ENCODE assay signal across 9 cellular contexts in the genomic region with DNA sequence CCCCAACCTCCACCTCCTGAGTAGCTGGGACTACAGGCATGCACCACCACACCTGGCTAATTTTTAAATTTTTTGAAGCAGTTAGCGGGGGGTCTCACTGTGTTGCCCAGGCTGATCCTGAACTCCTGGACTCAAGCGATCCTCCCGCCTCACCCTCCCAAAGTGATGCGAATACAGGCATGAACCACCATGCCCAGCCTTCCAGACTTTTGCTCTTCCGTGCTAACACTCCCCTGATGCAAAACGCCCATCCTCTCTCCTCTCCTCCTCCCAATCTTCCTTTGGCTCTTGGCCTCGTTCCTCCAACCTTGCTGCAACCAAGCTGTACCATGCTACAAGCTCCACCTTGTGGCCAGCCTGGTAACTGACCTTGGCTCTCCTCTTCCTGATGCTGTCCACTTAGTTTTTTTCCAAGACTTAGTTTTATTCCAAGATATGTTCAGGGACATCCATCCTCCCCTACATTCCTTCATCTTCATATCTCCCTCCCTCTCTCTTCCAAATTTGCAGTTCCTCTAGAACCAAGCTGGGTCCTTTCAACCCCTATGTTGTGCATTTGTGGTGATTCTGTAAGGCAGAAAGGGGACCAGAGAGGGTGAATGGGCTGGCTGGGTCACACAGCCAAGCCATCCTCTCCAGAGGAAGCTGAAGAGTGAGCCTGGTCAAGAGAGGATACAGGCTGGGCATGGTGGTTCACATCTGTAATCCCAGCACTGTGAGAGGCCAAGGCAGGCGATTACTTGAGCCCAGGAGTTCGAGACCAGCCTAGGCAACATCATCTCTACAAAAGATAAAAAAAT. TPM values are rescaled to one million over a fixed set of nuclear protein-coding genes. Genes with fewer than 3 reads are reported as not detected.
DNase-seq lines count a peak whose midpoint lies in the region; ATAC-seq and TF ChIP-seq lines count a peak whose summit lies in the region.
"Had no signal": no experiment of that assay in that cellular context is flagged by ENCODE, and none has a peak within 500 bp of the region (broad histone marks: within the 10 kb centered on the region; RNA-seq: fewer than 3 reads in every experiment).

No MANE protein-coding gene starts in this region.

- H4K20me1 ChIP-seq in HCT116 (ENCODE audit: insufficient read depth): no peaks in the 10 kb centered on the region

- peak; percentile 33; the same call in 1 of the 2 replicates for TF ChIP-seq RAD21 in HCT116 (IDR thresholded peaks at IDR 0.05; ENCODE audit: low read depth)

- H3K27me3 ChIP-seq in HCT116 (ENCODE audit: insufficient read depth, low read length): no peaks in the 10 kb centered on the region

- intact Hi-C loops in HCT116 (cut with micrococcal nuclease): loop anchor here (10.0 kb wide), 1 partner anchor 160 kb away; no protein-coding TSS in a partner anchor

- peaks cover 8% of the 10 kb centered on the region in 2 donors for H3K9me3 Mint-ChIP-seq in activated T-cell treated with anti-CD3 and anti-CD28 coated beads, Interleukin-2, amount 50 U/mL, for 72 hours
- H3K9me3 Mint-ChIP-seq in natural killer cell treated with Interleukin-12 subunit alpha and Interleukin-12 subunit beta and Interleukin-15 and Interleukin-18, amount 100 ng/mL, for 72 hours: peaks cover 5% of the 10 kb centered on the region

- no peaks in the 10 kb centered on the region for H3K79me2 ChIP-seq in HCT116 (ENCODE audit: insufficient read depth, low read length)

- ATAC-seq in HCT116 (peak; percentile 21), HG03175 (IDR thresholded peaks at IDR 0.05; ENCODE audit: unreplicated experiment) (no peak)
- ATAC-seq in activated T-cell treated with anti-CD3 and anti-CD28 coated beads, Interleukin-2, amount 50 U/mL, for 72 hours (replicated peaks in 1 of 2): no peak
- no peak for ATAC-seq in natural killer cell treated with Interleukin-12 subunit alpha and Interleukin-12 subunit beta and Interleukin-15 and Interleukin-18, amount 100 ng/mL, for 72 hours

- H3K36me3 ChIP-seq in HCT116 (ENCODE audit: control insufficient read depth in 1 of 2, insufficient read depth in 2 of 2, low read length in 2 of 2): no peaks in the 10 kb centered on the region

- H3K27ac Mint-ChIP-seq in activated T-cell treated with anti-CD3 and anti-CD28 coated beads, Interleukin-2, amount 50 U/mL, for 72 hours: no peak overlapping the region
- no peak overlapping the region for H3K27ac Mint-ChIP-seq in natural killer cell treated with Interleukin-12 subunit alpha and Interleukin-12 subunit beta and Interleukin-15 and Interleukin-18, amount 100 ng/mL, for 72 hours
- H3K27ac Mint-ChIP-seq: activated naive CD8-positive, alpha-beta T cell had no signal

- no peak overlapping the region for H3K4me3 ChIP-seq in HCT116 (replicated peaks in 1 of 2; ENCODE audit: low read depth in 1 of 2, low read length in 2 of 2)

- RAD21 ChIA-PET in HCT116 (lab: Charles Lee; ENCODE audit: low non-redundant PET in 1 of 2, low total read pairs in 2 of 2, uncharacterized antibody in 2 of 2, unreplicated experiment in 2 of 2): no interaction called here

- POLR2A ChIA-PET in HCT116 (lab: Charles Lee): no interaction called here

- peak; percentile 23 for DNase-seq in Caki2 (ENCODE audit: low read depth)
- DNase-seq in HCT116 (ENCODE audit: low read depth, low spot score): peak; percentile 77
- DNase-seq in activated T-cell treated with anti-CD3 and anti-CD28 coated beads, Interleukin-2, amount 50 U/mL, for 72 hours: peak; percentile 6 to 14
- no peak for DNase-seq in natural killer cell treated with Interleukin-12 subunit alpha and Interleukin-12 subunit beta and Interleukin-15 and Interleukin-18, amount 100 ng/mL, for 72 hours (ENCODE audit: low spot score)
- no peak for DNase-seq in glomerular visceral epithelial cell (ENCODE audit: extremely low spot score)
- no peak for DNase-seq in NCI-H774 (lab: John Stamatoyannopoulos, UW)
- no peak for DNase-seq in NCI-H2227 treated with DMSO at 0.1 percent for 48 hours (lab: John Stamatoyannopoulos, UW)

- H3K4me1 ChIP-seq in HCT116 (ENCODE audit: control insufficient read depth in 1 of 2, insufficient read depth in 2 of 2, low read length in 2 of 2): peaks cover 19 to 26% of the 10 kb centered on the region in 2 experiments

- H3K27ac ChIP-seq in HCT116 (ENCODE audit: low read depth, low read length): no peak overlapping the region

- peaks cover 7% of the 10 kb centered on the region for H3K27me3 Mint-ChIP-seq in activated T-cell treated with anti-CD3 and anti-CD28 coated beads, Interleukin-2, amount 50 U/mL, for 72 hours (ENCODE audit: low read depth)
- peaks cover 15 to 18% of the 10 kb centered on the region in 2 donors for H3K27me3 Mint-ChIP-seq in natural killer cell treated with Interleukin-12 subunit alpha and Interleukin-12 subunit beta and Interleukin-15 and Interleukin-18, amount 100 ng/mL, for 72 hours

- H3K9me3 ChIP-seq in HCT116 (ENCODE audit: control insufficient read depth in 1 of 2, insufficient read depth in 1 of 2, low read depth in 1 of 2, low read length in 2 of 2): peaks cover 0 to 27% of the 10 kb centered on the region in 2 experiments; a peak in 2 of 4 replicates

- H3K4me2 ChIP-seq in HCT116 (ENCODE audit: low read length): no peak overlapping the region

- no peak for TF ChIP-seq POLR2A in HCT116 (IDR thresholded peaks at IDR 0.05; ENCODE audit: borderline replicate concordance, extremely low read depth, insufficient read depth, insufficient read length)

- no peaks in the 10 kb centered on the region for H3K4me1 Mint-ChIP-seq in activated T-cell treated with anti-CD3 and anti-CD28 coated beads, Interleukin-2, amount 50 U/mL, for 72 hours (ENCODE audit: low read depth)
- no peaks in the 10 kb centered on the region for H3K4me1 Mint-ChIP-seq in natural killer cell treated with Interleukin-12 subunit alpha and Interleukin-12 subunit beta and Interleukin-15 and Interleukin-18, amount 100 ng/mL, for 72 hours (ENCODE audit: low read depth in 2 of 2)

- no peak overlapping the region for H2AFZ ChIP-seq in HCT116 (ENCODE audit: low read depth, low read length, poor library complexity, severe bottlenecking)

- no peak overlapping the region for H3K9ac ChIP-seq in HCT116 (ENCODE audit: low read length)

- no peak overlapping the region for H3K4me3 Mint-ChIP-seq in activated T-cell treated with anti-CD3 and anti-CD28 coated beads, Interleukin-2, amount 50 U/mL, for 72 hours
- peak overlapping the region; percentile 27 for H3K4me3 Mint-ChIP-seq in natural killer cell treated with Interleukin-12 subunit alpha and Interleukin-12 subunit beta and Interleukin-15 and Interleukin-18, amount 100 ng/mL, for 72 hours
- H3K4me3 Mint-ChIP-seq: activated naive CD8-positive, alpha-beta T cell had no signal

- in situ Hi-C loops in Caki2 (cut with HindIII; ENCODE audit: low pct_unique_long_range_greater_than_20kb, low sequenced_read_pairs): no loop called here

- peak; percentile 39 to 94 (median 89); a peak in 5 of 6 replicates for TF ChIP-seq CTCF in HCT116 (IDR thresholded peaks at IDR 0.05 in 2 of 3, conservative IDR thresholded peaks at IDR 0.05 in 1 of 3; ENCODE audit: borderline replicate concordance in 1 of 3, insufficient read depth in 1 of 3, low read depth in 2 of 3, low read length in 2 of 3)

- no peaks in the 10 kb centered on the region for H3K9me2 ChIP-seq in HCT116 (ENCODE audit: insufficient read depth)

- no TSS peak for BruUV-seq in HCT116 (replicated peaks; lab: Mats Ljungman, UMichigan)

- H3K36me3 Mint-ChIP-seq in activated T-cell treated with anti-CD3 and anti-CD28 coated beads, Interleukin-2, amount 50 U/mL, for 72 hours (ENCODE audit: insufficient read depth in 2 of 2): peaks cover 8 to 10% of the 10 kb centered on the region in 2 donors
- H3K36me3 Mint-ChIP-seq in natural killer cell treated with Interleukin-12 subunit alpha and Interleukin-12 subunit beta and Interleukin-15 and Interleukin-18, amount 100 ng/mL, for 72 hours: peaks cover 10% of the 10 kb centered on the region

- CTCF ChIA-PET in HCT116 (lab: Charles Lee): interaction anchor here (0.6 to 1.2 kb wide), 2 partner anchors 13 to 21 kb away, joined by 3 read pairs; no protein-coding TSS in a partner anchor

TF ChIP-seq in HCT116, 20 proteins besides CTCF, POLR2A, EP300 and RAD21:
- TF ChIP-seq EGR1 (IDR thresholded peaks at IDR 0.05; ENCODE audit: low read depth) (no peak), CBX3 (IDR thresholded peaks at IDR 0.05; ENCODE audit: low read depth) (peak; percentile 100), JUND (IDR thresholded peaks at IDR 0.05) (no peak), SRF (IDR thresholded peaks at IDR 0.05; ENCODE audit: low read depth) (no peak), YY1 (IDR thresholded peaks at IDR 0.05; ENCODE audit: extremely low read depth, insufficient replicate concordance, low read depth, low read length) (peak; percentile 15)

RNA-seq across cellular contexts. Expression of a gene that starts 32.8 kb away (rescaled TPM):
- 0.41 TPM in 1 of 2 replicates, not detected in the other for total RNA-seq in Caki2 (2014; rRNA removed; shearing (Covaris generic); ENCODE audit: low replicate concordance)
- total RNA-seq in HCT116 (2021; ENCODE audit: unreplicated experiment): 6.1 TPM
- 4.1 and 5.8 TPM in 2 replicates for polyA plus RNA-seq in HCT116 (2012)
- total RNA-seq in activated T-cell treated with anti-CD3 and anti-CD28 coated beads, Interleukin-2, amount 50 U/mL, for 72 hours: under 1 TPM; 0.91 to 0.93 TPM
- 1 to 10 TPM in 1 of 2 donors, under 1 TPM in 1; 0.57 to 2.6 TPM for total RNA-seq in natural killer cell treated with Interleukin-12 subunit alpha and Interleukin-12 subunit beta and Interleukin-15 and Interleukin-18, amount 100 ng/mL, for 72 hours

Comparison
In these comparisons a context has a peak if more than half of its experiments do, and no peak if none do; other contexts are left out.
1. DNase-seq: peak in Caki2 (single experiment), HCT116 (single experiment) and activated T-cell treated with anti-CD3 and anti-CD28 coated beads, Interleukin-2, amount 50 U/mL, for 72 hours (2 of 2); none in natural killer cell treated with Interleukin-12 subunit alpha and Interleukin-12 subunit beta and Interleukin-15 and Interleukin-18, amount 100 ng/mL, for 72 hours (single experiment), glomerular visceral epithelial cell (single experiment), NCI-H774 (single experiment) and NCI-H2227 treated with DMSO at 0.1 percent for 48 hours (single experiment).